Comparison of ENCODE assay signal across 18 cellular contexts in the genomic region with DNA sequence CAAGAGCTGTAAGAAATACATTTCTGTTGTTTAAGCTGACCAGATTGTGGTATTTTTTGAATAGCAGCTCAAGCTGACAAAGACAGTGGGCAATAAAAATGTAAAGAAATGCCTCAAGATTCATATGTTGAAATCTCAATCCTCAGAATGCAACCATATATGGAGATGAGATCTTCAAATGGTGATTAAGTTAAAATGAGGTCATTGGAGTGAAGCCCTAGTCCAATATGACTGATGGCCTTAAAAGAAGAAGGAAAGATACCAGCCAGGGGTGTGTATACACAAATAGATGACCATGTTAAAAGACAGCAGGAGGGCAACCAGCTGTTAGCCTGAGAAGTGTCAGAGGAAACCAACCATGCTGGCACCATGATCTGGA. TPM values are rescaled to one million over a fixed set of nuclear protein-coding genes. Genes with fewer than 3 reads are reported as not detected.
"Had no signal": no experiment of that assay in that cellular context is flagged by ENCODE, and none has a peak within 500 bp of the region (broad histone marks: within the 10 kb centered on the region; RNA-seq: fewer than 3 reads in every experiment).

No MANE protein-coding gene starts in this region.

- H3K4me1 ChIP-seq: lower lobe of right lung, upper lobe of right lung had no signal

- H3K4me3 ChIP-seq: lower lobe of right lung, ovary, sigmoid colon, spleen, upper lobe of right lung had no signal

- H3K36me3 Mint-ChIP-seq: mesothelial cell of epicardium had no signal

- ATAC-seq: activated CD4-positive, CD25-positive, alpha-beta regulatory T cell treated with anti-CD3 and anti-CD28 coated beads, Interleukin-2, amount 50 U/mL, for 24 hours; left colon; lower lobe of right lung; stimulated activated naive CD8-positive, alpha-beta T cell treated with anti-CD3 and anti-CD28 coated beads, Interleukin-15, amount 100 ng/mL, for 72 hours had no signal

- DNase-seq: activated CD4-positive, alpha-beta T cell treated with anti-CD3 and anti-CD28 coated beads, Interleukin-2, amount 50 U/mL, for 1 hour; activated naive CD4-positive, alpha-beta T cell; aorta; cerebellar nuclear complex; effector memory CD4-positive, alpha-beta T cell; left colon; lower lobe of right lung; ovary; sigmoid colon; spleen; stimulated activated CD4-positive, alpha-beta T cell treated with anti-CD3 and anti-CD28 coated beads, Interleukin-1b, Interleukin-23, amount 100 ng/mL, for 48 hours; stimulated activated naive CD8-positive, alpha-beta T cell treated with anti-CD3 and anti-CD28 coated beads, Interleukin-15, amount 100 ng/mL, for 72 hours; upper lobe of right lung had no signal

- H3K9me3 ChIP-seq: lower lobe of right lung, upper lobe of right lung had no signal

- H3K27me3 ChIP-seq: ovary, sigmoid colon, upper lobe of right lung had no signal

- H3K27ac ChIP-seq: lower lobe of right lung, ovary, sigmoid colon, spleen, upper lobe of right lung had no signal

- H3K27ac Mint-ChIP-seq: mesothelial cell of epicardium had no signal

- H3K36me3 ChIP-seq: lower lobe of right lung, ovary, sigmoid colon, spleen, upper lobe of right lung had no signal

- FAIRE-seq: frontal cortex had no signal

RNA-seq across cellular contexts. Expression of gene DDO, which starts 7.1 kb away (rescaled TPM):
- total RNA-seq: activated CD8-positive, alpha-beta memory T cell treated with anti-CD3 and anti-CD28 coated beads for 36 hours; mesothelial cell of epicardium; neural crest cell had no signal

RNA-seq across cellular contexts. Expression of gene SLC22A16, which starts 54.0 kb away (rescaled TPM):
- total RNA-seq: activated CD8-positive, alpha-beta memory T cell treated with anti-CD3 and anti-CD28 coated beads for 36 hours; frontal cortex; left colon; mesothelial cell of epicardium; neural crest cell had no signal
